In the genomic region with DNA sequence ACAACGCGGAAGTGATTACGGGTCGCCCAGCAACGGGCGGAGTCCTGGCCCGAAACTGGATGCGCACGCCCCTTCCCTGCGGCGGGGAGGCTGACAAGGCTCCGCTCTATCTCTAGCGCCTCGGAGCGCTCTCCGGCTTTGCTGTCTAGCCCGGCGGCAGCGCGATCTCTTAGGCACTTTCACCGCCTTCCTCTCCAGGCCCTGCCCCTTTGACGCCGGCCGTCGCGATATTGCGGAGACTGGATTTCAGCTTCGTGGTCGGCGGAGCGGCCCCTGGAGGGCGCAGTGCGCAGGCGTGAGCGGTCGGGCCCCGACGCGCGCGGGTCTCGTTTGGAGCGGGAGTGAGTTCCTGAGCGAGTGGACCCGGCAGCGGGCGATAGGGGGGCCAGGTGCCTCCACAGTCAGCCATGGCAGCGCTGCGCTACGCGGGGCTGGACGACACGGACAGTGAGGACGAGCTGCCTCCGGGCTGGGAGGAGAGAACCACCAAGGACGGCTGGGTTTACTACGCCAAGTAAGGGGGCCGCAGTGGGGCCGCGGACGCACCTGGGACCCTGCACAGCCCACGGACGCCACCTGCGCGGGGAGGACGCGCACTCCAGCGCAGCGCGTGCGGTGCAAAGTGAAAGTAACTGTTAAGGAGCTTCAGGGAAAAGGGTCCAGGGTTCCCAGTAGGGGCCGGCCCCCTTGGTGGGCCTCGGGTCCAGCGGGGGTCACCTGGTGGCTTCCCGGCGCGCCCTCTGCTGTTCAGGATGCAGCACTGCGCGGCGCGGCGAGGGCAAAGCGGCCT, we compare ENCODE assay signal across 1 cellular context.
TF ChIP-seq lines count a peak whose summit lies in the region.

Gene WWOX, plus strand, starts transcription at position 283 of the 790 bp plus-strand sequence.

TF ChIP-seq in HepG2, 621 proteins besides CTCF, POLR2A, EP300 and RAD21 (continued from another document):
- TF ChIP-seq TRIM22 (IDR thresholded peaks at IDR 0.05) (no peak), ZNF205 (CRISPR knock-in tag; IDR thresholded peaks at IDR 0.05) (peak; percentile 78; the same call in 1 of the 2 replicates), ZNF383 (CRISPR knock-in tag; IDR thresholded peaks at IDR 0.05; ENCODE audit: borderline replicate concordance) (peak; percentile 98), ZNF431 (CRISPR knock-in tag; IDR thresholded peaks at IDR 0.05; ENCODE audit: borderline replicate concordance, low read depth) (0 out of 2 replicates have a peak, but pooled peaks have one; percentile 76), STAG1 (CRISPR knock-in tag; IDR thresholded peaks at IDR 0.05) (no peak; the same call in none of the 2 replicates), MATR3 (CRISPR knock-in tag; IDR thresholded peaks at IDR 0.05) (no peak), RFX1 (IDR thresholded peaks at IDR 0.05) (peak; percentile 94), ZNF777 (CRISPR knock-in tag; IDR thresholded peaks at IDR 0.05) (peak; percentile 93), SKI (IDR thresholded peaks at IDR 0.05; ENCODE audit: partially characterized antibody) (peak; percentile 68), ZC3H13 (CRISPR knock-in tag; IDR thresholded peaks at IDR 0.05) (peak; percentile 75), ZNF652 (CRISPR knock-in tag; IDR thresholded peaks at IDR 0.05; ENCODE audit: borderline replicate concordance, low read depth) (0 out of 2 replicates have a peak, but pooled peaks have one; percentile 37), SMAD1 (CRISPR knock-in tag; IDR thresholded peaks at IDR 0.05; ENCODE audit: borderline replicate concordance, low read depth) (peak; percentile 98; the same call in 1 of the 2 replicates), ZUFSP (CRISPR knock-in tag; IDR thresholded peaks at IDR 0.05; ENCODE audit: borderline replicate concordance) (no peak), ZKSCAN8 (CRISPR knock-in tag; IDR thresholded peaks at IDR 0.05; ENCODE audit: borderline replicate concordance) (peak; percentile 78; the same call in 1 of the 2 replicates), SP140L (CRISPR knock-in tag; IDR thresholded peaks at IDR 0.05; ENCODE audit: borderline replicate concordance) (no peak; the same call in 1 of the 2 replicates), ZNF101 (CRISPR knock-in tag; IDR thresholded peaks at IDR 0.05; ENCODE audit: borderline replicate concordance, low read depth) (no peak; the same call in 1 of the 2 replicates), MYNN (CRISPR knock-in tag; IDR thresholded peaks at IDR 0.05; ENCODE audit: low read depth) (peak; percentile 90), NR2F2 (IDR thresholded peaks at IDR 0.05; ENCODE audit: borderline replicate concordance, low read depth) (peak; percentile 17; the same call in 1 of the 2 replicates), ZFX (CRISPR knock-in tag; IDR thresholded peaks at IDR 0.05; ENCODE audit: low read depth) (peak; percentile 98), GTF3A (CRISPR knock-in tag; conservative IDR thresholded peaks at IDR 0.05) (peak; percentile 98), KMT2A (CRISPR knock-in tag; IDR thresholded peaks at IDR 0.05) (peak; percentile 86), PHF20 (CRISPR knock-in tag; IDR thresholded peaks at IDR 0.05) (peak; percentile 78), GABPA (IDR thresholded peaks at IDR 0.05; ENCODE audit: low read depth, low read length) (peak; percentile 36; the same call in 1 of the 2 replicates), GABPA (CRISPR knock-in tag; IDR thresholded peaks at IDR 0.05; ENCODE audit: low read depth) (peak; percentile 86), ZNF816 (CRISPR knock-in tag; IDR thresholded peaks at IDR 0.05; ENCODE audit: borderline replicate concordance) (peak; percentile 32)
- TF ChIP-seq, protein P1, sequence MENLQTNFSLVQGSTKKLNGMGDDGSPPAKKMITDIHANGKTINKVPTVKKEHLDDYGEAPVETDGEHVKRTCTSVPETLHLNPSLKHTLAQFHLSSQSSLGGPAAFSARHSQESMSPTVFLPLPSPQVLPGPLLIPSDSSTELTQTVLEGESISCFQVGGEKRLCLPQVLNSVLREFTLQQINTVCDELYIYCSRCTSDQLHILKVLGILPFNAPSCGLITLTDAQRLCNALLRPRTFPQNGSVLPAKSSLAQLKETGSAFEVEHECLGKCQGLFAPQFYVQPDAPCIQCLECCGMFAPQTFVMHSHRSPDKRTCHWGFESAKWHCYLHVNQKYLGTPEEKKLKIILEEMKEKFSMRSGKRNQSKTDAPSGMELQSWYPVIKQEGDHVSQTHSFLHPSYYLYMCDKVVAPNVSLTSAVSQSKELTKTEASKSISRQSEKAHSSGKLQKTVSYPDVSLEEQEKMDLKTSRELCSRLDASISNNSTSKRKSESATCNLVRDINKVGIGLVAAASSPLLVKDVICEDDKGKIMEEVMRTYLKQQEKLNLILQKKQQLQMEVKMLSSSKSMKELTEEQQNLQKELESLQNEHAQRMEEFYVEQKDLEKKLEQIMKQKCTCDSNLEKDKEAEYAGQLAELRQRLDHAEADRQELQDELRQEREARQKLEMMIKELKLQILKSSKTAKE (CRISPR knock-in tag; IDR thresholded peaks at IDR 0.05; ENCODE audit: borderline replicate concordance), result peak; percentile 44; the same call in 1 of the 2 replicates
- TF ChIP-seq, protein P2, sequence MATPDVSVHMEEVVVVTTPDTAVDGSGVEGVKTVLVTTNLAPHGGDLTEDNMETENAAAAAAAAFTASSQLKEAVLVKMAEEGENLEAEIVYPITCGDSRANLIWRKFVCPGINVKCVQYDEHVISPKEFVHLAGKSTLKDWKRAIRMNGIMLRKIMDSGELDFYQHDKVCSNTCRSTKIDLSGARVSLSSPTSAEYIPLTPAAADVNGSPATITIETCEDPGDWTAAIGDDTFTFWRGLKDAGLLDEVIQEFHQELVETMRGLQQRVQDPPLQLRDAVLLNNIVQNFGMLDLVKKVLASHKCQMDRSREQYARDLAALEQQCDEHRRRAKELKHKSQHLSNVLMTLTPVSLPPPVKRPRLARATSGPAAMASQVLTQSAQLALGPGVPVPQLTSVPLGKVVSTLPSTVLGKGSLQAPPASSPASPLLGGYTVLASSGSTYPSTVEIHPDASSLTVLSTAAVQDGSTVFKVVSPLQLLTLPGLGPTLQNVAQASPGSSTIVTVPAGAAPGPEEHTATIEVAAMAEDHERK (CRISPR knock-in tag; IDR thresholded peaks at IDR 0.05; ENCODE audit: low read depth), result peak; percentile 65
- TF ChIP-seq, protein P3, sequence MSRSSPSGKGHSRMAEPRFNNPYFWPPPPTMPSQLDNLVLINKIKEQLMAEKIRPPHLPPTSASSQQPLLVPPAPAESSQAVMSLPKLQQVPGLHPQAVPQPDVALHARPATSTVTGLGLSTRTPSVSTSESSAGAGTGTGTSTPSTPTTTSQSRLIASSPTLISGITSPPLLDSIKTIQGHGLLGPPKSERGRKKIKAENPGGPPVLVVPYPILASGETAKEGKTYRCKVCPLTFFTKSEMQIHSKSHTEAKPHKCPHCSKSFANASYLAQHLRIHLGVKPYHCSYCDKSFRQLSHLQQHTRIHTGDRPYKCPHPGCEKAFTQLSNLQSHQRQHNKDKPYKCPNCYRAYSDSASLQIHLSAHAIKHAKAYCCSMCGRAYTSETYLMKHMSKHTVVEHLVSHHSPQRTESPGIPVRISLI (CRISPR knock-in tag; IDR thresholded peaks at IDR 0.05; ENCODE audit: borderline replicate concordance), result peak; percentile 59; the same call in 1 of the 2 replicates
- TF ChIP-seq, protein P4, sequence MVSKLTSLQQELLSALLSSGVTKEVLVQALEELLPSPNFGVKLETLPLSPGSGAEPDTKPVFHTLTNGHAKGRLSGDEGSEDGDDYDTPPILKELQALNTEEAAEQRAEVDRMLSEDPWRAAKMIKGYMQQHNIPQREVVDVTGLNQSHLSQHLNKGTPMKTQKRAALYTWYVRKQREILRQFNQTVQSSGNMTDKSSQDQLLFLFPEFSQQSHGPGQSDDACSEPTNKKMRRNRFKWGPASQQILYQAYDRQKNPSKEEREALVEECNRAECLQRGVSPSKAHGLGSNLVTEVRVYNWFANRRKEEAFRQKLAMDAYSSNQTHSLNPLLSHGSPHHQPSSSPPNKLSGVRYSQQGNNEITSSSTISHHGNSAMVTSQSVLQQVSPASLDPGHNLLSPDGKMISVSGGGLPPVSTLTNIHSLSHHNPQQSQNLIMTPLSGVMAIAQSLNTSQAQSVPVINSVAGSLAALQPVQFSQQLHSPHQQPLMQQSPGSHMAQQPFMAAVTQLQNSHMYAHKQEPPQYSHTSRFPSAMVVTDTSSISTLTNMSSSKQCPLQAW (CRISPR knock-in tag; IDR thresholded peaks at IDR 0.05), result peak; percentile 96
- TF ChIP-seq, protein P5, sequence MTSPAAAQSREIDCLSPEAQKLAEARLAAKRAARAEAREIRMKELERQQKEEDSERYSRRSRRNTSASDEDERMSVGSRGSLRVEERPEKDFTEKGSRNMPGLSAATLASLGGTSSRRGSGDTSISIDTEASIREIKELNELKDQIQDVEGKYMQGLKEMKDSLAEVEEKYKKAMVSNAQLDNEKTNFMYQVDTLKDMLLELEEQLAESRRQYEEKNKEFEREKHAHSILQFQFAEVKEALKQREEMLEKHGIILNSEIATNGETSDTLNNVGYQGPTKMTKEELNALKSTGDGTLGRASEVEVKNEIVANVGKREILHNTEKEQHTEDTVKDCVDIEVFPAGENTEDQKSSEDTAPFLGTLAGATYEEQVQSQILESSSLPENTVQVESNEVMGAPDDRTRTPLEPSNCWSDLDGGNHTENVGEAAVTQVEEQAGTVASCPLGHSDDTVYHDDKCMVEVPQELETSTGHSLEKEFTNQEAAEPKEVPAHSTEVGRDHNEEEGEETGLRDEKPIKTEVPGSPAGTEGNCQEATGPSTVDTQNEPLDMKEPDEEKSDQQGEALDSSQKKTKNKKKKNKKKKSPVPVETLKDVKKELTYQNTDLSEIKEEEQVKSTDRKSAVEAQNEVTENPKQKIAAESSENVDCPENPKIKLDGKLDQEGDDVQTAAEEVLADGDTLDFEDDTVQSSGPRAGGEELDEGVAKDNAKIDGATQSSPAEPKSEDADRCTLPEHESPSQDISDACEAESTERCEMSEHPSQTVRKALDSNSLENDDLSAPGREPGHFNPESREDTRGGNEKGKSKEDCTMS (CRISPR knock-in tag; conservative IDR thresholded peaks at IDR 0.05), result peak; percentile 66; the same call in 1 of the 2 replicates
- TF ChIP-seq, protein P6, sequence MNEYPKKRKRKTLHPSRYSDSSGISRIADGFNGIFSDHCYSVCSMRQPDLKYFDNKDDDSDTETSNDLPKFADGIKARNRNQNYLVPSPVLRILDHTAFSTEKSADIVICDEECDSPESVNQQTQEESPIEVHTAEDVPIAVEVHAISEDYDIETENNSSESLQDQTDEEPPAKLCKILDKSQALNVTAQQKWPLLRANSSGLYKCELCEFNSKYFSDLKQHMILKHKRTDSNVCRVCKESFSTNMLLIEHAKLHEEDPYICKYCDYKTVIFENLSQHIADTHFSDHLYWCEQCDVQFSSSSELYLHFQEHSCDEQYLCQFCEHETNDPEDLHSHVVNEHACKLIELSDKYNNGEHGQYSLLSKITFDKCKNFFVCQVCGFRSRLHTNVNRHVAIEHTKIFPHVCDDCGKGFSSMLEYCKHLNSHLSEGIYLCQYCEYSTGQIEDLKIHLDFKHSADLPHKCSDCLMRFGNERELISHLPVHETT (CRISPR knock-in tag; conservative IDR thresholded peaks at IDR 0.05), result no peak; the same call in 1 of the 2 replicates
TF ChIP-seq in HepG2: peak in this region for 434.
